ENCODE assay signal across 22 cellular contexts in the genomic region with DNA sequence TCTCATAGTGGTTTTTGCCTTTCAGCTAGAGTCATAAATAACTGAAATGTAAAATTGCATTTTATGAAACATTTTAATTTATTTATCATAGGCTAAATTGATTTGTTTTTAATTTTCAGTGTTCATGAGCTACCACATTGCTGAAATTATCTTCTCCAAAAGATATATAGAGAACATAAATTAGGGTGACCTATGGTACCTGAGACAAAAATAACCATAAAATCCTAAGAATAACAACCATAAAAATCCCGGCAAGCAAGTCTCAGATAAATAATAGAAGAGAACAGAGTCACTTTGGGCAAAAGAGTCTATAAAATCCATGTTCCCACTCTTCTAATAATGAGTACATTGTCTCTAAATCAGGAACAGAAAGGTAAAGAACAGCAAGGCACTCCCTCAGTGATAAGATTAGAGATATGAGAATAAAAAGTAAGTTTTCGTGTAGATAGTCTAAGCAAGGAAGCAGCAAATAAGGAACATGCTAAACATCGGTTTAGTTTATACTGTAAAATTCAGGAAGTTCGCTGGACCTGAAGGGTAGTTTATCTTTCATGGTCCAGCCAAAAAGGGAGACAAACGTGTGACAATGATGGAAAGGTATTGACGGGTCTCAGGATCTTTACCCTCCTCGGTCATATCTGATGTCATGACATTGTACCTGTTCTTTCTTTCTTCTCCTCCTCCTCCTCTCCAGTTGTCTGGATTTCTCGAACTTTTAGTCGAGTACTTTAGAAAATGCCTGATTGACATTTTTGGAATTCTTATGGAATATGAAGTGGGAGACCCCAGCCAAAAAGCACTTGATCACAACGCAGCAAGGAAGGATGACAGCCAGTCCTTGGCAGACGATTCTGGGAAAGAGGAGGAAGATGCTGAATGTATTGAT.
"Had no signal": no experiment of that assay in that cellular context is flagged by ENCODE, and none has a peak within 500 bp of the region (broad histone marks: within the 10 kb centered on the region; RNA-seq: fewer than 3 reads in every experiment).

No MANE protein-coding gene starts in this region.

- H3K27me3 ChIP-seq: esophagus squamous epithelium, ovary had no signal

- DNase-seq: activated CD4-positive, alpha-beta memory T cell treated with anti-CD3 and anti-CD28 coated beads, Interleukin-2, amount 10 ng/mL, durations not matched to agents 7 days and 5 days; activated CD4-positive, alpha-beta T cell treated with anti-CD3 and anti-CD28 coated beads for 1 hour; activated CD4-positive, alpha-beta T cell treated with anti-CD3 and anti-CD28 coated beads, Interleukin-2, amount 10 ng/mL, durations not matched to agents 7 days and 5 days; activated CD8-positive, alpha-beta memory T cell treated with anti-CD3 and anti-CD28 coated beads, Interleukin-2, amount 50 U/mL, for 48 hours; activated gamma-delta T cell; activated naive CD4-positive, alpha-beta T cell treated with anti-CD3 and anti-CD28 coated beads, Interleukin-2, amount 10 ng/mL, durations not matched to agents 7 days and 5 days; activated naive CD8-positive, alpha-beta T cell treated with anti-CD3 and anti-CD28 coated beads, Interleukin-2, amount 50 U/mL, for 24 hours; activated T-cell treated with anti-CD3 and anti-CD28 coated beads, Interleukin-2, amount 50 U/mL, for 24 hours; amygdala; caudate nucleus; cortex of kidney; esophagus squamous epithelium; left ventricle myocardium inferior; mesendoderm; ovary; psoas muscle; T-helper 1 cell; trophoblast cell had no signal

- H3K36me3 ChIP-seq: ovary had no signal

- H3K27ac ChIP-seq: esophagus squamous epithelium, left ventricle myocardium inferior, ovary, psoas muscle, thoracic aorta had no signal

- ATAC-seq: activated naive CD8-positive, alpha-beta T cell treated with anti-CD3 and anti-CD28 coated beads, Interleukin-2, amount 50 U/mL, for 24 hours; psoas muscle had no signal

- FAIRE-seq: frontal cortex, urothelium cell line had no signal

- H3K9me3 ChIP-seq: esophagus squamous epithelium, left ventricle myocardium inferior, ovary, psoas muscle, thoracic aorta had no signal

- H3K4me3 ChIP-seq: esophagus squamous epithelium, left ventricle myocardium inferior, lung, ovary, psoas muscle, thoracic aorta had no signal

- H3K4me1 ChIP-seq: esophagus squamous epithelium, left ventricle myocardium inferior, psoas muscle had no signal
